In the genomic region with DNA sequence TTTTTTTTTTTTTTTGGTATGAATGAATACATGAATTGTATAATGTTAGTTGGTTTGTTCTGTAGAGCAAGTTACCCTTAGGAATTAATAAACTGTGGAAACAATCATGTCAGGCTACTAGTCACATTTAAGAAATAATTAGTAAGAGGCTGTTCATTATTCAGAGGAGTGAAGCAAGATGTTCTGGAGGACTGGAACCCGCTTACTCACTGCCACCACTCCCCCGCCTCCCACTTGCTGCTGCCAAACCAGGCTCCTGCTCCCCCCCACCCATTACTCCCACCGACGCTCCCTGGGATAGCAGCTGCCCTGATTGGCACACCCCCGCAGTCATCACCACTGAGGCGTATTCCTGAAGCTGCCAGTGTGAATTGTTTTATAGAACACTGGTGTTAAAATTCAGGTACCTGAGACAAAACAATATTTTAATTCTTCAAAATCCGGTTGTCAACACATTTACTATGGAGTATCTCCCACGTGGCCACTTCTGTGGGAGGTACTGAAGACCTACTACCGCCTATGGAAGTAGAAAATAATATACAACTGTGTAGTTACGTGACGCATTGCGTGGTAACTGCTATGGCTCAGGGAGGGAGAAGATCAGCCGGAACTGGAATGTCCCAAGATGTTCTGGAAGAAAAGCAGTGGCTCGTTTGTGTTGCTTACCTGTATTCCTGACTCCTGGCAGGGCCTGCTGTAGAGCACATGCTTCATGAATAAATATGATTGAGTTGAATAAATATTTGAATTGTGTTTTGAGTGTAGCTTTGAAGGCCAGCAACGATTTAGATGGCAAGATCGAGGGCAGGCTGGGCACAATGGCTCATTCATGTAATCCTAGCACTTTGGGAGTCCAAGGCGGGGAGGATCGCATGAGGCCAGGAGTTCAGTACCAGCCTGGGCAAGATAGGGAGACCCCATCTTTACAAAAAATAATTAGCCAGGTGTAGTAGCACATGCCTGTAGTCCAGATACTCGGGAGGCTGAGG, we compare ENCODE assay signal across 8 cellular contexts. TPM values are rescaled to one million over a fixed set of nuclear protein-coding genes. Genes with fewer than 3 reads are reported as not detected.
DNase-seq lines count a peak whose midpoint lies in the region; ATAC-seq, FAIRE-seq and TF ChIP-seq lines count a peak whose summit lies in the region.

No MANE protein-coding gene starts in this region.

- 74 to 84% methylated on average over 16 to 19 of the region's 19 CpGs for WGBS in esophagus squamous epithelium, 2 donors
- WGBS in pancreas, 2 donors: 29 to 32% methylated on average over 19 of the region's 19 CpGs

- no peaks in the 10 kb centered on the region for H3K27me3 ChIP-seq in H7 (ENCODE audit: control insufficient read depth, insufficient read depth, low read length)
- H3K27me3 ChIP-seq in PC-9 (ENCODE audit: insufficient read depth, low read depth): no peaks in the 10 kb centered on the region
- H3K27me3 ChIP-seq in esophagus squamous epithelium: no peaks in the 10 kb centered on the region
- H3K27me3 ChIP-seq in pancreas: no peaks in the 10 kb centered on the region

- no peak for TF ChIP-seq CTCF in PC-9 (conservative IDR thresholded peaks at IDR 0.05)
- TF ChIP-seq CTCF in esophagus squamous epithelium (IDR thresholded peaks at IDR 0.05): no peak
- TF ChIP-seq CTCF in pancreas (IDR thresholded peaks at IDR 0.05): no peak

- H2AFZ ChIP-seq in PC-9: no peak overlapping the region

- POLR2A ChIA-PET in PC-9 (lab: Charles Lee; ENCODE audit: unreplicated experiment): no interaction called here

- H3K9me3 ChIP-seq in PC-9 (ENCODE audit: insufficient read depth, low read depth) (no peaks in the 10 kb centered on the region), esophagus squamous epithelium (no peaks in the 10 kb centered on the region), pancreas (no peaks in the 10 kb centered on the region)

- no peaks in the 10 kb centered on the region for H3K9me2 ChIP-seq in PC-9 (ENCODE audit: insufficient read depth)

- peaks cover 17% of the 10 kb centered on the region; the same call in 1 of the 2 replicates for H3K4me1 ChIP-seq in PC-9 (replicated peaks; ENCODE audit: insufficient read depth)
- H3K4me1 ChIP-seq in esophagus squamous epithelium: peaks cover 10 to 30% (median 10%) of the 10 kb centered on the region in 3 donors
- peaks cover 0 to 23% (median 5%) of the 10 kb centered on the region in 3 donors for H3K4me1 ChIP-seq in pancreas

- ATAC-seq in pancreas: peak; percentile 45 to 63 (median 54)
- ATAC-seq in GM18519 (IDR thresholded peaks at IDR 0.05; ENCODE audit: low FRiP score, unreplicated experiment): no peak
- ATAC-seq in GM19463 (IDR thresholded peaks at IDR 0.05; ENCODE audit: unreplicated experiment): no peak

- peaks cover 11% of the 10 kb centered on the region for H3K36me3 ChIP-seq in H7 (replicated peaks; ENCODE audit: control insufficient read depth, insufficient read depth, low read length)
- H3K36me3 ChIP-seq in PC-9 (ENCODE audit: low read depth): 0 out of 2 replicates have a peak, but pooled peaks cover 16% of the 10 kb centered on the region
- peaks cover 0 to 37% (median 0%) of the 10 kb centered on the region in 3 donors for H3K36me3 ChIP-seq in esophagus squamous epithelium
- peaks cover 0 to 23% (median 10%) of the 10 kb centered on the region in 3 donors for H3K36me3 ChIP-seq in pancreas

- H3K4me2 ChIP-seq in PC-9: peak overlapping the region; percentile 93

- H3K27ac ChIP-seq in PC-9 (no peak overlapping the region), esophagus squamous epithelium (peak overlapping the region; percentile 41 to 99 (median 99)), pancreas (peak overlapping the region; percentile 66 to 98 (median 95))

- no peak overlapping the region for H3K4me3 ChIP-seq in H7 (ENCODE audit: insufficient read depth, low read depth, low read length)
- H3K4me3 ChIP-seq in PC-9: no peak overlapping the region
- no peak overlapping the region for H3K4me3 ChIP-seq in esophagus squamous epithelium
- peak overlapping the region in 2 of 4 donors; percentile 76 to 82 for H3K4me3 ChIP-seq in pancreas

- no peak for FAIRE-seq in pancreas (lab: Jason Lieb, UNC)

- BruUV-seq in PC-9 (replicated peaks; lab: Mats Ljungman, UMichigan): TSS peak; percentile 22

- peaks cover 17% of the 10 kb centered on the region for H3K79me2 ChIP-seq in PC-9 (ENCODE audit: low read depth)

- DNase-seq in H7 (peak; percentile 32), PC-9 (no peak), esophagus squamous epithelium (lab: John Stamatoyannopoulos, UW) (no peak), pancreas (peak in 5 of 6 donors; percentile 55 to 74 (median 60)), NCI-H748 (lab: John Stamatoyannopoulos, UW; ENCODE audit: unreplicated experiment) (no peak)
- no peak for DNase-seq in activated CD8-positive, alpha-beta memory T cell treated with anti-CD3 and anti-CD28 coated beads, Interleukin-2, amount 50 U/mL, for 4 hours

- no peaks in the 10 kb centered on the region for H4K20me1 ChIP-seq in PC-9 (ENCODE audit: insufficient read depth)

- TF ChIP-seq POLR2A in esophagus squamous epithelium (IDR thresholded peaks at IDR 0.05): no peak

- intact Hi-C loops in PC-9 (cut with micrococcal nuclease; ENCODE audit: unreplicated experiment): loop anchor here (2.0 kb wide), 1 partner anchor 34 kb away; no protein-coding TSS in a partner anchor
- intact Hi-C loops in esophagus squamous epithelium (cut with DNase I): no loop called here
- intact Hi-C loops in pancreas (cut with DNase I): no loop called here

- CTCF ChIA-PET in PC-9 (lab: Charles Lee): no interaction called here

- H3F3A ChIP-seq in PC-9 (ENCODE audit: insufficient read depth, low read depth): no peaks in the 10 kb centered on the region

RNA-seq across cellular contexts. Expression of gene DPY19L3, which starts 1.7 kb away (rescaled TPM):
- 18.3 and 27.6 TPM in 2 replicates for total RNA-seq in H7 (2014; rRNA removed; shearing (Covaris generic))
- total RNA-seq in PC-9 (2021) (22.3 and 29.0 TPM in 2 replicates), esophagus squamous epithelium (10 to 100 TPM in 3 of 4 donors, 1 to 10 TPM in 1; 5.6 to 22.6 (median 16.6) TPM), pancreas (10 to 100 TPM; 10.9 to 31.0 (median 15.2) TPM)
- 10 to 100 TPM in 1 of 2 donors, 1 to 10 TPM in 1; 5.9 to 10.2 TPM for polyA plus RNA-seq in pancreas

Comparison
In these comparisons a context has a peak if more than half of its experiments do, and no peak if none do; other contexts are left out.
1. DNase-seq: peak in H7 (single experiment) and pancreas (5 of 6); none in PC-9 (0 of 2), esophagus squamous epithelium (single experiment), NCI-H748 (single experiment) and activated CD8-positive, alpha-beta memory T cell treated with anti-CD3 and anti-CD28 coated beads, Interleukin-2, amount 50 U/mL, for 4 hours (single experiment).
2. ATAC-seq: peak in pancreas (4 of 4); none in GM18519 (single experiment) and GM19463 (single experiment).